Comparison of ENCODE assay signal across 1 cellular context in genomic region chr11:130068546-130068985, GRCh38.
TF ChIP-seq lines count a peak whose summit lies in the region.

No MANE protein-coding gene starts in this region.

TF ChIP-seq in HepG2, 621 proteins besides CTCF, POLR2A, EP300 and RAD21 (continued from another document and continues in another):
- TF ChIP-seq ZNF280D (CRISPR knock-in tag; IDR thresholded peaks at IDR 0.05) (no peak), ZNF530 (CRISPR knock-in tag; IDR thresholded peaks at IDR 0.05; ENCODE audit: low read depth) (no peak), NFE2L1 (CRISPR knock-in tag; IDR thresholded peaks at IDR 0.05; ENCODE audit: borderline replicate concordance) (no peak), RFXAP (CRISPR knock-in tag; IDR thresholded peaks at IDR 0.05; ENCODE audit: borderline replicate concordance) (no peak), RFXANK (CRISPR knock-in tag; IDR thresholded peaks at IDR 0.05) (0 out of 2 replicates have a peak, but pooled peaks have one; percentile 1), RFX3 (CRISPR knock-in tag; IDR thresholded peaks at IDR 0.05) (no peak), HNF1A (IDR thresholded peaks at IDR 0.05; ENCODE audit: low read depth) (no peak), HNF1A (CRISPR knock-in tag; IDR thresholded peaks at IDR 0.05; ENCODE audit: borderline replicate concordance) (no peak), KLF6 (CRISPR knock-in tag; IDR thresholded peaks at IDR 0.05) (no peak), JARID2 (CRISPR knock-in tag; IDR thresholded peaks at IDR 0.05; ENCODE audit: insufficient replicate concordance) (no peak), ZNF224 (CRISPR knock-in tag; IDR thresholded peaks at IDR 0.05) (no peak), FUBP1 (CRISPR knock-in tag; IDR thresholded peaks at IDR 0.05; ENCODE audit: borderline replicate concordance) (no peak), MAX (IDR thresholded peaks at IDR 0.05) (no peak), CSRNP2 (CRISPR knock-in tag; conservative IDR thresholded peaks at IDR 0.05; ENCODE audit: low read depth) (no peak), HMG20A (CRISPR knock-in tag; IDR thresholded peaks at IDR 0.05; ENCODE audit: borderline replicate concordance) (no peak), ZNF331 (CRISPR knock-in tag; IDR thresholded peaks at IDR 0.05) (no peak), ZNF260 (CRISPR knock-in tag; IDR thresholded peaks at IDR 0.05; ENCODE audit: borderline replicate concordance, low read depth) (no peak), ZBTB4 (CRISPR knock-in tag; IDR thresholded peaks at IDR 0.05; ENCODE audit: borderline replicate concordance) (no peak), ATF1 (CRISPR knock-in tag; IDR thresholded peaks at IDR 0.05) (no peak), SNRNP70 (IDR thresholded peaks at IDR 0.05; ENCODE audit: low read depth, low read length) (no peak), ZFP36L1 (CRISPR knock-in tag; IDR thresholded peaks at IDR 0.05) (no peak), ZSCAN29 (CRISPR knock-in tag; conservative IDR thresholded peaks at IDR 0.05) (0 out of 2 replicates have a peak, but pooled peaks have one; percentile 28), BORCS8-MEF2B (CRISPR knock-in tag; IDR thresholded peaks at IDR 0.05) (no peak), ZNF572 (CRISPR knock-in tag; IDR thresholded peaks at IDR 0.05) (no peak), FOXA3 (CRISPR knock-in tag; IDR thresholded peaks at IDR 0.05) (no peak), FOSL1 (CRISPR knock-in tag; IDR thresholded peaks at IDR 0.05; ENCODE audit: borderline replicate concordance) (no peak), ZNF275 (CRISPR knock-in tag; IDR thresholded peaks at IDR 0.05; ENCODE audit: borderline replicate concordance) (no peak), ZNF318 (CRISPR knock-in tag; IDR thresholded peaks at IDR 0.05) (no peak), ZNF543 (CRISPR knock-in tag; IDR thresholded peaks at IDR 0.05) (no peak), GATAD2A (CRISPR knock-in tag; IDR thresholded peaks at IDR 0.05) (no peak), SIN3B (IDR thresholded peaks at IDR 0.05; ENCODE audit: low read length) (no peak), HNRNPK (IDR thresholded peaks at IDR 0.05; ENCODE audit: low read depth, low read length, poor library complexity, severe bottlenecking) (no peak), ZNF446 (CRISPR knock-in tag; IDR thresholded peaks at IDR 0.05) (no peak)
